11 cellular contexts compared by ENCODE assay signal in the genomic region with DNA sequence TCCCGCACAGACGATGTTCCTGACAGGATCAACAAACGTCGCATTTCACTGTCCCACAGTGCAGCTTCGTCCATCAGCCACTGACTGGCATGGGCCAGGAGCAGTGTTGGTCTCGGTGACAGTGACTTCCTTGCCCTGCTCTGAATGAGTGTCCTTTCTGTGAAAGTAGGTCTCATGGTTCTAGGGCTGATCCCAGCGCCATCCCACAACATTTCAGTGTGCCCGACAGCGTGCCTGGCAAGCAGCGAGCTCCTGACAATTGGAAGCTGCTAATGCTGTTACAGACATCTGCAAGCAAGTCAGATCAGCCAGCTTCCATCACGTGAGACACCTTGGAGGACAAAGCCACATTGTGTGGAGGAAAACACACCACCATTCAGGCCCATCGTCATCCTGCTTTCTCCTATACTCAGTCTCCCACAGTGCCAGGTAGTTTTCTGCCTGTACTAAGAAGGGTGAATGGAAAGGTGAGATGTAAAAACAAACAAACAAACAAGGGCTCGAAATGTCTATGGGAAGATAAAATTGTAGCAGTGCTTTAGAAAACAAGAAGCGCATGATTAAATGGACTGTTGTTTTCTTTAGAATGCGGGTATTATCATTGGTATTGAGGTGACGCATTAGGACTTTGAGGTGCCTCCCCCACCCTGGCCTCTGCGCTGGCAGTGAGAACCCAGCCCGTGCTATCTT. TPM values are rescaled to one million over a fixed set of nuclear protein-coding genes. Genes with fewer than 3 reads are reported as not detected.
A peak's percentile ranks its signal among the peaks of the same experiment; 100 is the strongest.
DNase-seq lines count a peak whose midpoint lies in the region; ATAC-seq and TF ChIP-seq lines count a peak whose summit lies in the region.
"Had no signal": no experiment of that assay in that cellular context is flagged by ENCODE, and none has a peak within 500 bp of the region (broad histone marks: within the 10 kb centered on the region; RNA-seq: fewer than 3 reads in every experiment).

No MANE protein-coding gene starts in this region.

- H3K27ac ChIP-seq in SJCRH30 (peak overlapping the region; percentile 5; the same call in 1 of the 2 replicates), ovary (peak overlapping the region in 1 of 2 donors; percentile 76)

- ATAC-seq in HG03442 (IDR thresholded peaks at IDR 0.05; ENCODE audit: unreplicated experiment) = no peak
- ATAC-seq in naive thymus-derived CD8-positive, alpha-beta T cell = no peak
- ATAC-seq: CD8-positive, alpha-beta T cell had no signal

- no peaks in the 10 kb centered on the region for H3K27me3 Mint-ChIP-seq in naive thymus-derived CD8-positive, alpha-beta T cell
- H3K27me3 Mint-ChIP-seq in endothelial cell (ENCODE audit: unreplicated experiment) = peaks cover 1% of the 10 kb centered on the region
- H3K27me3 Mint-ChIP-seq: memory B cell had no signal

- intact Hi-C loops in ovary (cut with DNase I) = loop anchor here in 1 of 4 donors (10.0 kb wide), 1 partner anchor 1001 kb away; no protein-coding TSS in a partner anchor

- no peaks in the 10 kb centered on the region for H3K4me1 Mint-ChIP-seq in naive thymus-derived CD8-positive, alpha-beta T cell
- peaks cover 27% of the 10 kb centered on the region for H3K4me1 Mint-ChIP-seq in endothelial cell (ENCODE audit: unreplicated experiment)
- H3K4me1 Mint-ChIP-seq: memory B cell had no signal

- no peak for TF ChIP-seq POLR2A in ovary (IDR thresholded peaks at IDR 0.05)

- no peaks in the 10 kb centered on the region for H3K9me3 ChIP-seq in SJCRH30 (replicated peaks)
- no peaks in the 10 kb centered on the region for H3K9me3 ChIP-seq in ovary

- no peak for TF ChIP-seq EP300 in ovary (IDR thresholded peaks at IDR 0.05)

- H3K36me3 Mint-ChIP-seq in naive thymus-derived CD8-positive, alpha-beta T cell = peaks cover 8 to 28% (median 10%) of the 10 kb centered on the region in 3 donors
- H3K36me3 Mint-ChIP-seq in endothelial cell (ENCODE audit: low read depth, unreplicated experiment) = peaks cover 11% of the 10 kb centered on the region

- DNase-seq in C1 segment of cervical spinal cord (lab: John Stamatoyannopoulos, UW) (peak in 10 of 14 donors; percentile 14 to 69 (median 50)), SJCRH30 (no peak), foreskin melanocyte (peak; percentile 40), ovary (peak in 1 of 5 donors; percentile 35), endothelial cell (ENCODE audit: low spot score) (no peak), KG1 (lab: John Stamatoyannopoulos, UW) (no peak)
- no peak for DNase-seq in naive thymus-derived CD8-positive, alpha-beta T cell
- DNase-seq: CD8-positive, alpha-beta T cell; stimulated activated CD8-positive, alpha-beta memory T cell treated with anti-CD3 and anti-CD28 coated beads, Interleukin-4, amount 100 ng/mL, for 48 hours had no signal

- H3K9me3 Mint-ChIP-seq in naive thymus-derived CD8-positive, alpha-beta T cell = no peaks in the 10 kb centered on the region
- no peaks in the 10 kb centered on the region for H3K9me3 Mint-ChIP-seq in endothelial cell (ENCODE audit: unreplicated experiment)
- H3K9me3 Mint-ChIP-seq: CD8-positive, alpha-beta T cell; memory B cell had no signal

- no peak overlapping the region for H3K4me3 Mint-ChIP-seq in naive thymus-derived CD8-positive, alpha-beta T cell
- no peak overlapping the region for H3K4me3 Mint-ChIP-seq in endothelial cell (ENCODE audit: unreplicated experiment)
- H3K4me3 Mint-ChIP-seq: CD8-positive, alpha-beta T cell; memory B cell had no signal

- H3K4me1 ChIP-seq in SJCRH30 (peaks cover 16% of the 10 kb centered on the region), ovary (ENCODE audit: insufficient read depth) (peaks cover 22% of the 10 kb centered on the region)

- H3K4me3 ChIP-seq in SJCRH30 (no peak overlapping the region), ovary (peak overlapping the region; percentile 7)

- no peak overlapping the region for H3K27ac Mint-ChIP-seq in naive thymus-derived CD8-positive, alpha-beta T cell
- no peak overlapping the region for H3K27ac Mint-ChIP-seq in endothelial cell (ENCODE audit: unreplicated experiment)
- H3K27ac Mint-ChIP-seq: CD8-positive, alpha-beta T cell; memory B cell had no signal

- peaks cover 14% of the 10 kb centered on the region for H3K36me3 ChIP-seq in SJCRH30
- no peaks in the 10 kb centered on the region for H3K36me3 ChIP-seq in ovary

- whole genome bisulfite sequencing in ovary, 3 donors = 21 to 32% (median 25%) methylated on average over 18 of the region's 18 CpGs

- TF ChIP-seq CTCF in ovary (IDR thresholded peaks at IDR 0.05) = no peak
- no peak for TF ChIP-seq CTCF in endothelial cell (IDR thresholded peaks at IDR 0.05; ENCODE audit: unreplicated experiment)

- POLR2A ChIA-PET in naive thymus-derived CD8-positive, alpha-beta T cell (lab: Charles Lee) = no interaction called here

- H3K27me3 ChIP-seq in SJCRH30 (no peaks in the 10 kb centered on the region), ovary (no peaks in the 10 kb centered on the region)

RNA-seq across cellular contexts. Expression of gene ERRFI1, which starts 21.9 kb away (rescaled TPM):
- total RNA-seq in SJCRH30 (2014; rRNA removed; shearing (Covaris generic)) = 197 and 220 TPM in 2 replicates
- 100 to 1,000 TPM in 5 of 7 donors, 10 to 100 TPM in 2; 61.3 to 256 (median 110) TPM for total RNA-seq in ovary
- 10 to 100 TPM; 72.2 to 94.1 TPM for polyA plus RNA-seq in ovary
- total RNA-seq in naive thymus-derived CD8-positive, alpha-beta T cell = 1 to 10 TPM; 1.0 to 2.1 TPM
- polyA plus RNA-seq in naive thymus-derived CD8-positive, alpha-beta T cell = under 1 TPM in 2 of 3 donors, not detected in 1; 0.28 to 0.42 TPM
- 16.5 TPM for total RNA-seq in endothelial cell (ENCODE audit: unreplicated experiment)

RNA-seq across cellular contexts. Expression of gene PARK7, which starts 42.7 kb away (rescaled TPM):
- 441 and 456 TPM in 2 replicates for total RNA-seq in SJCRH30 (2014; rRNA removed; shearing (Covaris generic))
- total RNA-seq in ovary (100 to 1,000 TPM; 159 to 266 (median 248) TPM), endothelial cell (ENCODE audit: unreplicated experiment) (223 TPM)
- polyA plus RNA-seq in ovary = 100 to 1,000 TPM; 241 to 438 TPM
- total RNA-seq in naive thymus-derived CD8-positive, alpha-beta T cell = 100 to 1,000 TPM; 110 to 113 TPM
- 100 to 1,000 TPM; 318 to 348 (median 345) TPM for polyA plus RNA-seq in naive thymus-derived CD8-positive, alpha-beta T cell

Comparison
In these comparisons a context has a peak if more than half of its experiments do, and no peak if none do; other contexts are left out.
1. DNase-seq: peak in C1 segment of cervical spinal cord (10 of 14) and foreskin melanocyte (single experiment); none in SJCRH30 (0 of 2), naive thymus-derived CD8-positive, alpha-beta T cell (0 of 10), endothelial cell (single experiment) and KG1 (single experiment).